ENCODE assay signal across 8 cellular contexts in genomic region chr22:29882716-29883044, GRCh38. TPM values are rescaled to one million over a fixed set of nuclear protein-coding genes. Genes with fewer than 3 reads are reported as not detected.
A peak's percentile ranks its signal among the peaks of the same experiment; 100 is the strongest.
DNase-seq lines count a peak whose midpoint lies in the region; ATAC-seq and TF ChIP-seq lines count a peak whose summit lies in the region.

No MANE protein-coding gene starts in this region.

- no peaks in the 10 kb centered on the region for H3K27me3 ChIP-seq in heart right ventricle
- no peaks in the 10 kb centered on the region for H3K27me3 ChIP-seq in left lung

- ATAC-seq in heart right ventricle (no peak), left cardiac atrium (no peak), left lung (no peak), GM18520 (IDR thresholded peaks at IDR 0.05; ENCODE audit: unreplicated experiment) (no peak), GM18519 (IDR thresholded peaks at IDR 0.05; ENCODE audit: low FRiP score, unreplicated experiment) (no peak)

- H3K27ac ChIP-seq in heart right ventricle (peak overlapping the region in 5 of 10 donors; percentile 97 to 100 (median 99)), left lung (peak overlapping the region in 1 of 2 donors; percentile 97), urinary bladder (ENCODE audit: low read depth) (no peak overlapping the region)

- H3K9me3 ChIP-seq in heart right ventricle (no peaks in the 10 kb centered on the region), left lung (no peaks in the 10 kb centered on the region)

- DNase-seq in heart right ventricle (no peak), left cardiac atrium (no peak), left lung (no peak), GM13977 (ENCODE audit: low spot score) (no peak)

- H3K36me3 ChIP-seq in heart right ventricle, result no peaks in the 10 kb centered on the region
- H3K36me3 ChIP-seq in left lung, result no peaks in the 10 kb centered on the region
- no peaks in the 10 kb centered on the region for H3K36me3 ChIP-seq in urinary bladder (ENCODE audit: insufficient read depth)

- 1 to 3% methylated on average over 5 of the region's 5 CpGs for WGBS in heart right ventricle, 2 donors
- WGBS in urinary bladder, result 0% methylated on average over 5 of the region's 5 CpGs

- in situ Hi-C loops in GM13977 (cut with MboI; ENCODE audit: low pct_unique_long_range_greater_than_20kb, low sequenced_read_pairs, unreplicated experiment), result no loop called here

- H3K4me1 ChIP-seq in heart right ventricle (peaks cover 11 to 45% (median 40%) of the 10 kb centered on the region in 9 donors), left lung (peaks cover 12 to 43% of the 10 kb centered on the region in 2 donors), urinary bladder (ENCODE audit: insufficient read depth) (peaks cover 2% of the 10 kb centered on the region)

- H3K4me3 ChIP-seq in heart right ventricle, result peak overlapping the region in 8 of 10 donors; percentile 68 to 99 (median 96)
- H3K4me3 ChIP-seq in WI38 (ENCODE audit: low read depth, low read length), result peak overlapping the region; percentile 92
- peak overlapping the region; percentile 94 to 98 for H3K4me3 ChIP-seq in left lung
- peak overlapping the region; percentile 86 for H3K4me3 ChIP-seq in urinary bladder (ENCODE audit: low read depth, low read length)

- intact Hi-C loops in heart right ventricle (cut with DNase I), result loop anchor here in 7 of 10 donors (1.0 to 10.0 kb wide), 4 partner anchors 44 to 122 kb away; partner anchors contain the start of gene ASCC2 (in 1 of the 7)
- intact Hi-C loops in left cardiac atrium (cut with DNase I), result loop anchor here in 1 of 2 donors (10.0 kb wide), 1 partner anchor 122 kb away; no protein-coding TSS in a partner anchor
- intact Hi-C loops in left lung (cut with DNase I), result no loop called here

- TF ChIP-seq CTCF in heart right ventricle (IDR thresholded peaks at IDR 0.05) (no peak), WI38 (IDR thresholded peaks at IDR 0.05; ENCODE audit: low read depth, low read length) (no peak), left lung (IDR thresholded peaks at IDR 0.05) (no peak), GM13977 (IDR thresholded peaks at IDR 0.05; ENCODE audit: extremely low read depth, insufficient read depth, missing control alignments) (no peak)

RNA-seq across cellular contexts. Expression of gene MTMR3, which starts 0.3 kb away (rescaled TPM):
- 10 to 100 TPM; 26.1 to 42.9 (median 36.5) TPM for total RNA-seq in heart right ventricle
- 10 to 100 TPM in 1 of 2 donors, 1 to 10 TPM in 1; 9.8 to 14.1 TPM for polyA plus RNA-seq in heart right ventricle
- total RNA-seq in left cardiac atrium, result 10 to 100 TPM; 29.8 to 34.8 TPM
- total RNA-seq in left lung, result 10 to 100 TPM; 44.8 to 55.4 TPM
- total RNA-seq in urinary bladder, result 62.7 TPM
- 17.8 TPM for polyA plus RNA-seq in urinary bladder

RNA-seq across cellular contexts. Expression of gene ASCC2, which starts 44.6 kb away (rescaled TPM):
- total RNA-seq in heart right ventricle, result 10 to 100 TPM; 26.6 to 42.1 (median 33.1) TPM
- 10 to 100 TPM; 47.4 to 87.0 TPM for polyA plus RNA-seq in heart right ventricle
- total RNA-seq in left cardiac atrium, result 10 to 100 TPM; 34.6 to 52.6 TPM
- 10 to 100 TPM; 55.7 to 57.4 TPM for total RNA-seq in left lung
- 28.7 TPM for total RNA-seq in urinary bladder
- polyA plus RNA-seq in urinary bladder, result 41.8 TPM

Comparison
In these comparisons a context has a peak if more than half of its experiments do, and no peak if none do; other contexts are left out.
1. intact Hi-C loops: an anchor here in heart right ventricle (1.0 to 10.0 kb wide); none called in left lung.